Comparison of ENCODE assay signal across 1 cellular context in genomic region chr13:99956473-99957349, GRCh38.
TF ChIP-seq lines count a peak whose summit lies in the region.

No MANE protein-coding gene starts in this region.

TF ChIP-seq in HepG2, 621 proteins besides CTCF, POLR2A, EP300 and RAD21 (continued from another document and continues in another):
- TF ChIP-seq POLR2AphosphoS2 (IDR thresholded peaks at IDR 0.05; ENCODE audit: low read depth, low read length) (no peak), ZNF501 (CRISPR knock-in tag; IDR thresholded peaks at IDR 0.05) (peak; percentile 59; the same call in 1 of the 2 replicates), SRSF1 (optimal IDR thresholded peaks at IDR 0.05; ENCODE audit: low read depth, low read length) (no peak), ARID4A (CRISPR knock-in tag; IDR thresholded peaks at IDR 0.05; ENCODE audit: borderline replicate concordance) (peak; percentile 48; the same call in 1 of the 2 replicates), TCF7 (IDR thresholded peaks at IDR 0.05; ENCODE audit: low read depth) (peak; percentile 62), ZNF333 (CRISPR knock-in tag; IDR thresholded peaks at IDR 0.05; ENCODE audit: borderline replicate concordance) (no peak), ZNF777 (CRISPR knock-in tag; IDR thresholded peaks at IDR 0.05) (peak; percentile 51; the same call in 1 of the 2 replicates), NONO (IDR thresholded peaks at IDR 0.05) (no peak), NONO (CRISPR knock-in tag; conservative IDR thresholded peaks at IDR 0.05) (peak; percentile 36; the same call in 1 of the 2 replicates), ZNF335 (CRISPR knock-in tag; IDR thresholded peaks at IDR 0.05) (no peak), REST (IDR thresholded peaks at IDR 0.05; ENCODE audit: borderline replicate concordance in 1 of 2, low read depth in 1 of 2, low read length in 2 of 2) (peak in 1 of 2 experiments; percentile 70; a peak in 2 of 4 replicates), SOX13 (IDR thresholded peaks at IDR 0.05) (peak; percentile 72), SOX13 (CRISPR knock-in tag; conservative IDR thresholded peaks at IDR 0.05 in 1 of 2, IDR thresholded peaks at IDR 0.05 in 1 of 2) (peak in 1 of 2 experiments; percentile 89; a peak in 2 of 4 replicates), ZNF546 (CRISPR knock-in tag; conservative IDR thresholded peaks at IDR 0.05) (no peak), ZKSCAN5 (CRISPR knock-in tag; IDR thresholded peaks at IDR 0.05) (no peak), ATF3 (CRISPR knock-in tag; IDR thresholded peaks at IDR 0.05) (no peak), CCAR2 (optimal IDR thresholded peaks at IDR 0.05; ENCODE audit: low read depth, low read length) (no peak), MTERF4 (CRISPR knock-in tag; IDR thresholded peaks at IDR 0.05) (no peak), ZFX (CRISPR knock-in tag; IDR thresholded peaks at IDR 0.05; ENCODE audit: low read depth) (peak; percentile 60), TSC22D2 (CRISPR knock-in tag; IDR thresholded peaks at IDR 0.05; ENCODE audit: borderline replicate concordance) (no peak), MXD1 (CRISPR knock-in tag; IDR thresholded peaks at IDR 0.05) (no peak), KMT2A (CRISPR knock-in tag; IDR thresholded peaks at IDR 0.05) (peak; percentile 35; the same call in 1 of the 2 replicates), ZNF776 (CRISPR knock-in tag; IDR thresholded peaks at IDR 0.05) (no peak), ZNF282 (IDR thresholded peaks at IDR 0.05; ENCODE audit: partially characterized antibody) (no peak), BHLHE40 (IDR thresholded peaks at IDR 0.05; ENCODE audit: low read length) (no peak), TFDP1 (CRISPR knock-in tag; IDR thresholded peaks at IDR 0.05; ENCODE audit: borderline replicate concordance) (no peak), PBX2 (CRISPR knock-in tag; IDR thresholded peaks at IDR 0.05) (no peak), BORCS8-MEF2B (CRISPR knock-in tag; IDR thresholded peaks at IDR 0.05) (no peak), ZNF619 (CRISPR knock-in tag; IDR thresholded peaks at IDR 0.05) (no peak), PRDM4 (CRISPR knock-in tag; IDR thresholded peaks at IDR 0.05; ENCODE audit: borderline replicate concordance) (no peak), ATF2 (CRISPR knock-in tag; IDR thresholded peaks at IDR 0.05) (peak; percentile 32; the same call in 1 of the 2 replicates), SKIL (CRISPR knock-in tag; IDR thresholded peaks at IDR 0.05; ENCODE audit: borderline replicate concordance) (peak; percentile 69; the same call in 1 of the 2 replicates), NFYC (CRISPR knock-in tag; IDR thresholded peaks at IDR 0.05) (no peak), SOX5 (CRISPR knock-in tag; IDR thresholded peaks at IDR 0.05; ENCODE audit: borderline replicate concordance) (peak; percentile 75; the same call in 1 of the 2 replicates), HDAC6 (IDR thresholded peaks at IDR 0.05; ENCODE audit: low read depth, low read length) (no peak), ZNF549 (CRISPR knock-in tag; IDR thresholded peaks at IDR 0.05) (no peak), SOX6 (IDR thresholded peaks at IDR 0.05) (no peak), SOX6 (CRISPR knock-in tag; IDR thresholded peaks at IDR 0.05) (peak; percentile 92), CENPX (CRISPR knock-in tag; IDR thresholded peaks at IDR 0.05) (no peak), ZMAT5 (CRISPR knock-in tag; IDR thresholded peaks at IDR 0.05; ENCODE audit: borderline replicate concordance, low read depth) (no peak), ISX (CRISPR knock-in tag; conservative IDR thresholded peaks at IDR 0.05) (no peak), CREB3 (CRISPR knock-in tag; IDR thresholded peaks at IDR 0.05) (no peak)
